8 cellular contexts compared by ENCODE assay signal in genomic region chr1:154791292-154792278, GRCh38.
DNase-seq lines count a peak whose midpoint lies in the region; ATAC-seq and TF ChIP-seq lines count a peak whose summit lies in the region.

No MANE protein-coding gene starts in this region.

- no peaks in the 10 kb centered on the region for H3K27me3 Mint-ChIP-seq in stimulated activated naive CD8-positive, alpha-beta T cell treated with anti-CD3 and anti-CD28 coated beads, Interleukin-15, amount 100 ng/mL, for 72 hours

- H3K9me3 ChIP-seq in hepatocyte (ENCODE audit: low read depth), result no peaks in the 10 kb centered on the region

- no peak overlapping the region for H3K27ac ChIP-seq in hepatocyte

- peak overlapping the region; percentile 65 to 91 for H3K27ac Mint-ChIP-seq in stimulated activated naive CD8-positive, alpha-beta T cell treated with anti-CD3 and anti-CD28 coated beads, Interleukin-15, amount 100 ng/mL, for 72 hours

- H3K4me2 ChIP-seq in hepatocyte, result no peak overlapping the region

- H3K4me3 ChIP-seq in hepatocyte, result no peak overlapping the region

- H3K9me3 Mint-ChIP-seq in stimulated activated naive CD8-positive, alpha-beta T cell treated with anti-CD3 and anti-CD28 coated beads, Interleukin-15, amount 100 ng/mL, for 72 hours, result no peaks in the 10 kb centered on the region

- peaks cover 50% of the 10 kb centered on the region for H3K4me1 Mint-ChIP-seq in stimulated activated naive CD8-positive, alpha-beta T cell treated with anti-CD3 and anti-CD28 coated beads, Interleukin-15, amount 100 ng/mL, for 72 hours

- 58% methylated on average over 16 of the region's 16 CpGs for WGBS in hepatocyte (ENCODE audit: low lambda C conversion rate, missing lambda C conversion rate)

- TF ChIP-seq CTCF in hepatocyte (IDR thresholded peaks at IDR 0.05; ENCODE audit: poor library complexity), result no peak

- H3K27me3 ChIP-seq in hepatocyte, result peaks cover 20% of the 10 kb centered on the region

- DNase-seq in DMS 273 (lab: John Stamatoyannopoulos, UW; ENCODE audit: unreplicated experiment), result peak; percentile 82
- DNase-seq in DMS 273 treated with DMSO at 0.1 percent for 48 hours (lab: John Stamatoyannopoulos, UW), result no peak
- peak; percentile 51 to 79 for DNase-seq in NCI-H446 (lab: John Stamatoyannopoulos, UW)
- DNase-seq in activated T-cell treated with anti-CD3 and anti-CD28 coated beads for 24 hours (ENCODE audit: low read depth), result peak; percentile 61
- DNase-seq in hepatocyte (ENCODE audit: low spot score), result peak; percentile 25
- DNase-seq in stimulated activated naive CD8-positive, alpha-beta T cell treated with anti-CD3 and anti-CD28 coated beads, Interleukin-15, amount 100 ng/mL, for 72 hours, result peak; percentile 76 to 88
- no peak for DNase-seq in amniotic stem cell (lab: John Stamatoyannopoulos, UW)

- no peaks in the 10 kb centered on the region for H3K79me2 ChIP-seq in hepatocyte

- H3K9me2 ChIP-seq in hepatocyte (replicated peaks; ENCODE audit: insufficient read depth), result no peaks in the 10 kb centered on the region

- H3K4me1 ChIP-seq in hepatocyte (ENCODE audit: insufficient read depth), result no peaks in the 10 kb centered on the region

- H3K4me3 Mint-ChIP-seq in stimulated activated naive CD8-positive, alpha-beta T cell treated with anti-CD3 and anti-CD28 coated beads, Interleukin-15, amount 100 ng/mL, for 72 hours, result peak overlapping the region; percentile 68 to 78

- H4K20me1 ChIP-seq in hepatocyte (ENCODE audit: insufficient read depth, poor library complexity, severe bottlenecking), result no peaks in the 10 kb centered on the region

- H3K36me3 ChIP-seq in hepatocyte (replicated peaks; ENCODE audit: insufficient read depth, low read depth), result no peaks in the 10 kb centered on the region

- no peak overlapping the region for H2AFZ ChIP-seq in hepatocyte

- peak; percentile 77 for ATAC-seq in HG02981 (IDR thresholded peaks at IDR 0.05; ENCODE audit: unreplicated experiment)
- ATAC-seq in stimulated activated naive CD8-positive, alpha-beta T cell treated with anti-CD3 and anti-CD28 coated beads, Interleukin-15, amount 100 ng/mL, for 72 hours, result peak; percentile 96

Comparison
In these comparisons a context has a peak if more than half of its experiments do, and no peak if none do; other contexts are left out.
1. DNase-seq: peak in DMS 273 (single experiment), NCI-H446 (2 of 2), activated T-cell treated with anti-CD3 and anti-CD28 coated beads for 24 hours (single experiment), hepatocyte (single experiment) and stimulated activated naive CD8-positive, alpha-beta T cell treated with anti-CD3 and anti-CD28 coated beads, Interleukin-15, amount 100 ng/mL, for 72 hours (2 of 2); none in DMS 273 treated with DMSO at 0.1 percent for 48 hours (single experiment) and amniotic stem cell (single experiment).